In genomic region chr2:169693344-169693743, GRCh38 we compare ENCODE assay signal across 8 cellular contexts. TPM values are rescaled to one million over a fixed set of nuclear protein-coding genes. Genes with fewer than 3 reads are reported as not detected.
DNase-seq lines count a peak whose midpoint lies in the region; ATAC-seq and TF ChIP-seq lines count a peak whose summit lies in the region.

No MANE protein-coding gene starts in this region.

- peak overlapping the region; percentile 77 for H3K4me3 Mint-ChIP-seq in activated naive CD4-positive, alpha-beta T cell treated with anti-CD3 and anti-CD28 coated beads, Interleukin-2, amount 10 ng/mL, durations not matched to agents 7 days and 5 days

- H3K27ac ChIP-seq in suprapubic skin = no peak overlapping the region
- no peak overlapping the region for H3K27ac ChIP-seq in aorta (ENCODE audit: low read depth in 1 of 2, low read length in 2 of 2)

- peaks cover 7% of the 10 kb centered on the region for H3K4me1 ChIP-seq in suprapubic skin
- H3K4me1 ChIP-seq in aorta (ENCODE audit: control insufficient read depth in 1 of 2, insufficient read depth in 2 of 2, low read length in 2 of 2) = peaks cover 0 to 3% of the 10 kb centered on the region in 2 donors

- no peaks in the 10 kb centered on the region for H3K27me3 ChIP-seq in suprapubic skin
- H3K27me3 ChIP-seq in aorta (ENCODE audit: control insufficient read depth in 1 of 2, insufficient read depth in 2 of 2, low read length in 1 of 2) = no peaks in the 10 kb centered on the region

- H3K4me1 Mint-ChIP-seq in activated naive CD4-positive, alpha-beta T cell treated with anti-CD3 and anti-CD28 coated beads, Interleukin-2, amount 10 ng/mL, durations not matched to agents 7 days and 5 days = peaks cover 30% of the 10 kb centered on the region

- no peak for TF ChIP-seq EP300 in suprapubic skin (IDR thresholded peaks at IDR 0.05)

- peaks cover 6% of the 10 kb centered on the region for H3K36me3 Mint-ChIP-seq in activated naive CD4-positive, alpha-beta T cell treated with anti-CD3 and anti-CD28 coated beads, Interleukin-2, amount 10 ng/mL, durations not matched to agents 7 days and 5 days

- H3K9me3 Mint-ChIP-seq in activated naive CD4-positive, alpha-beta T cell treated with anti-CD3 and anti-CD28 coated beads, Interleukin-2, amount 10 ng/mL, durations not matched to agents 7 days and 5 days = peaks cover 12% of the 10 kb centered on the region

- peaks cover 31% of the 10 kb centered on the region for H3K27me3 Mint-ChIP-seq in activated naive CD4-positive, alpha-beta T cell treated with anti-CD3 and anti-CD28 coated beads, Interleukin-2, amount 10 ng/mL, durations not matched to agents 7 days and 5 days

- no peak for DNase-seq in activated naive CD4-positive, alpha-beta T cell treated with anti-CD3 and anti-CD28 coated beads, Interleukin-2, amount 10 ng/mL, durations not matched to agents 7 days and 5 days
- DNase-seq in activated naive CD4-positive, alpha-beta T cell treated with anti-CD3 and anti-CD28 coated beads, Interleukin-2, amount 50 U/mL, for 16 hours = no peak
- DNase-seq in RPMI8226 (peak; percentile 15), fibroblast of mammary gland (ENCODE audit: low read depth) (peak; percentile 6), suprapubic skin (ENCODE audit: low spot score in 2 of 2) (no peak), aorta (no peak)

- ATAC-seq in HG02938 (IDR thresholded peaks at IDR 0.05; ENCODE audit: unreplicated experiment) (no peak), esophagus mucosa (no peak), aorta (ENCODE audit: low FRiP score) (no peak)

- WGBS in suprapubic skin = 14% methylated on average over 4 of the region's 4 CpGs
- WGBS in aorta, 2 donors = 10% methylated on average over 4 of the region's 4 CpGs

- intact Hi-C loops in aorta (cut with DNase I) = no loop called here

- H3K9me3 ChIP-seq in suprapubic skin = no peaks in the 10 kb centered on the region
- peaks cover 1% of the 10 kb centered on the region for H3K9me3 ChIP-seq in aorta (ENCODE audit: control insufficient read depth, low read length)

- TF ChIP-seq CTCF in fibroblast of mammary gland (conservative IDR thresholded peaks at IDR 0.05; ENCODE audit: control insufficient read depth, insufficient read depth, low read depth, low read length) (peak; percentile 6), suprapubic skin (IDR thresholded peaks at IDR 0.05) (no peak)

- no peak for TF ChIP-seq POLR2A in suprapubic skin (IDR thresholded peaks at IDR 0.05)

- CTCF ChIA-PET in activated naive CD4-positive, alpha-beta T cell treated with anti-CD3 and anti-CD28 coated beads, Interleukin-2, amount 10 ng/mL, durations not matched to agents 7 days and 5 days (lab: Charles Lee) = interaction anchor here (1.3 kb wide), 1 partner anchor 10 kb away, joined by 3 read pairs; no protein-coding TSS in a partner anchor

- H3K36me3 ChIP-seq in suprapubic skin (no peaks in the 10 kb centered on the region), aorta (ENCODE audit: control insufficient read depth in 1 of 2, insufficient read depth in 2 of 2, low read length in 1 of 2) (no peaks in the 10 kb centered on the region)

- H3K4me3 ChIP-seq in fibroblast of mammary gland (ENCODE audit: control insufficient read depth, low read depth, low read length) = no peak overlapping the region
- H3K4me3 ChIP-seq in suprapubic skin = peak overlapping the region; percentile 89
- no peak overlapping the region for H3K4me3 ChIP-seq in aorta (ENCODE audit: low read length in 2 of 2)

- no peak overlapping the region for H3K27ac Mint-ChIP-seq in activated naive CD4-positive, alpha-beta T cell treated with anti-CD3 and anti-CD28 coated beads, Interleukin-2, amount 10 ng/mL, durations not matched to agents 7 days and 5 days

RNA-seq across cellular contexts. Expression of gene CFAP210, which starts 0.9 kb away (rescaled TPM):
- total RNA-seq in suprapubic skin (not detected), esophagus mucosa (not detected), aorta (under 1 TPM in 1 of 2 donors, not detected in 1; 0.58 TPM)
- under 1 TPM in 1 of 2 donors, not detected in 1; 0.05 TPM for polyA plus RNA-seq in aorta

RNA-seq across cellular contexts. Expression of gene PHOSPHO2, which starts 0.9 kb away (rescaled TPM):
- total RNA-seq in suprapubic skin = 1 to 10 TPM; 3.5 to 5.6 (median 4.4) TPM
- total RNA-seq in esophagus mucosa = 1.7 TPM
- 1 to 10 TPM; 4.3 to 4.8 TPM for total RNA-seq in aorta
- polyA plus RNA-seq in aorta = 10 to 100 TPM in 1 of 2 donors, 1 to 10 TPM in 1; 3.4 to 13.4 TPM

RNA-seq across cellular contexts. Expression of gene KLHL23, which starts 40.3 kb away (rescaled TPM):
- total RNA-seq in suprapubic skin = 1 to 10 TPM in 3 of 4 donors, under 1 TPM in 1; 0.98 to 4.2 (median 3.3) TPM
- total RNA-seq in esophagus mucosa = 1.6 TPM
- total RNA-seq in aorta = 10 to 100 TPM in 1 of 2 donors, 1 to 10 TPM in 1; 7.2 to 16.4 TPM
- polyA plus RNA-seq in aorta = 1 to 10 TPM in 1 of 2 donors, under 1 TPM in 1; 0.97 to 2.1 TPM

Comparison
In these comparisons a context has a peak if more than half of its experiments do, and no peak if none do; other contexts are left out.
1. DNase-seq: peak in RPMI8226 (single experiment) and fibroblast of mammary gland (single experiment); none in activated naive CD4-positive, alpha-beta T cell treated with anti-CD3 and anti-CD28 coated beads, Interleukin-2, amount 10 ng/mL, durations not matched to agents 7 days and 5 days (single experiment), activated naive CD4-positive, alpha-beta T cell treated with anti-CD3 and anti-CD28 coated beads, Interleukin-2, amount 50 U/mL, for 16 hours (single experiment), suprapubic skin (0 of 2) and aorta (0 of 2).